ENCODE assay signal across 12 cellular contexts in genomic region chr6:24927985-24928735, GRCh38. TPM values are rescaled to one million over a fixed set of nuclear protein-coding genes. Genes with fewer than 3 reads are reported as not detected.
DNase-seq lines count a peak whose midpoint lies in the region; ATAC-seq and TF ChIP-seq lines count a peak whose summit lies in the region.
"Had no signal": no experiment of that assay in that cellular context is flagged by ENCODE, and none has a peak within 500 bp of the region (broad histone marks: within the 10 kb centered on the region; RNA-seq: fewer than 3 reads in every experiment).

No MANE protein-coding gene starts in this region.

- H3K4me1 ChIP-seq in fibroblast of lung (ENCODE audit: control insufficient read depth, extremely low read depth, insufficient read depth, low read length) (peaks cover 11% of the 10 kb centered on the region), uterus (peaks cover 8 to 22% of the 10 kb centered on the region in 2 donors), right lobe of liver (no peaks in the 10 kb centered on the region)

- H4K20me1 ChIP-seq in fibroblast of lung (ENCODE audit: control insufficient read depth, extremely low read depth, insufficient read depth, low read length): no peaks in the 10 kb centered on the region

- ATAC-seq in T-helper 17 cell: no peak
- ATAC-seq in GM19467 (IDR thresholded peaks at IDR 0.05; ENCODE audit: unreplicated experiment): no peak
- ATAC-seq in right lobe of liver: no peak

- H3K9me3 Mint-ChIP-seq in activated naive CD4-positive, alpha-beta T cell treated with anti-CD3 and anti-CD28 coated beads, Interleukin-2, amount 50 U/mL, for 24 hours: peaks cover 5% of the 10 kb centered on the region

- H3K36me3 ChIP-seq in fibroblast of lung (ENCODE audit: control insufficient read depth, insufficient read depth, low read length) (no peaks in the 10 kb centered on the region), uterus (no peaks in the 10 kb centered on the region), right lobe of liver (no peaks in the 10 kb centered on the region)
- H3K36me3 ChIP-seq: Peyer's patch, tibial nerve had no signal

- no peaks in the 10 kb centered on the region for H3K27me3 Mint-ChIP-seq in activated naive CD4-positive, alpha-beta T cell treated with anti-CD3 and anti-CD28 coated beads, Interleukin-2, amount 50 U/mL, for 24 hours
- H3K27me3 Mint-ChIP-seq in T-helper 17 cell: no peaks in the 10 kb centered on the region

- intact Hi-C loops in uterus (cut with DNase I; ENCODE audit: low total_unique reads) (no loop called here), right lobe of liver (cut with DNase I) (no loop called here)

- no peaks in the 10 kb centered on the region for H3K79me2 ChIP-seq in fibroblast of lung (ENCODE audit: control insufficient read depth, insufficient read depth, low read length)

- H2AFZ ChIP-seq in fibroblast of lung (ENCODE audit: low read length): no peak overlapping the region

- no peaks in the 10 kb centered on the region for H3K27me3 ChIP-seq in fibroblast of lung (ENCODE audit: control insufficient read depth, insufficient read depth, low read length)
- no peaks in the 10 kb centered on the region for H3K27me3 ChIP-seq in uterus
- H3K27me3 ChIP-seq in right lobe of liver: no peaks in the 10 kb centered on the region
- H3K27me3 ChIP-seq: Peyer's patch, tibial nerve had no signal

- H3K27ac Mint-ChIP-seq in activated naive CD4-positive, alpha-beta T cell treated with anti-CD3 and anti-CD28 coated beads, Interleukin-2, amount 50 U/mL, for 24 hours: peak overlapping the region; percentile 95
- H3K27ac Mint-ChIP-seq in T-helper 17 cell: peak overlapping the region; percentile 98

- H3K4me3 Mint-ChIP-seq in activated naive CD4-positive, alpha-beta T cell treated with anti-CD3 and anti-CD28 coated beads, Interleukin-2, amount 50 U/mL, for 24 hours: peak overlapping the region; percentile 95
- peak overlapping the region; percentile 98 for H3K4me3 Mint-ChIP-seq in T-helper 17 cell

- no peak for TF ChIP-seq POLR2A in uterus (IDR thresholded peaks at IDR 0.05)
- no peak for TF ChIP-seq POLR2A in right lobe of liver (IDR thresholded peaks at IDR 0.05)

- no peak for DNase-seq in activated naive CD4-positive, alpha-beta T cell (lab: John Stamatoyannopoulos, UW)
- DNase-seq in T-helper 17 cell (no peak), fibroblast of lung (ENCODE audit: low read depth in 2 of 2) (peak; percentile 81 to 84), uterus (no peak), right lobe of liver (no peak), cortex of kidney (lab: John Stamatoyannopoulos, UW) (no peak)
- DNase-seq: KBM-7, NCI-H2081, Peyer's patch had no signal

- H3K27ac ChIP-seq in fibroblast of lung (ENCODE audit: insufficient read depth, low read length) (peak overlapping the region; percentile 6), uterus (peak overlapping the region; percentile 29 to 69), right lobe of liver (no peak overlapping the region)
- H3K27ac ChIP-seq: tibial nerve had no signal

- H3K4me3 ChIP-seq in fibroblast of lung (replicated peaks in 1 of 4; ENCODE audit: control extremely low read depth in 1 of 4, insufficient read depth in 1 of 4, low read depth in 3 of 4, low read length in 4 of 4) (no peak overlapping the region), uterus (no peak overlapping the region), right lobe of liver (no peak overlapping the region)
- H3K4me3 ChIP-seq: Peyer's patch, tibial nerve had no signal

- WGBS in right lobe of liver (ENCODE audit: insufficient coverage, low coverage, low lambda C conversion rate, missing lambda C conversion rate): 56% methylated on average over 6 of the region's 6 CpGs

- no peak overlapping the region for H3K9ac ChIP-seq in fibroblast of lung (ENCODE audit: insufficient read depth, low read length)

- peaks cover 4% of the 10 kb centered on the region for H3K36me3 Mint-ChIP-seq in activated naive CD4-positive, alpha-beta T cell treated with anti-CD3 and anti-CD28 coated beads, Interleukin-2, amount 50 U/mL, for 24 hours
- H3K36me3 Mint-ChIP-seq in T-helper 17 cell (ENCODE audit: low read depth): peaks cover 11% of the 10 kb centered on the region

- TF ChIP-seq CTCF in fibroblast of lung (conservative IDR thresholded peaks at IDR 0.05 in 1 of 2, IDR thresholded peaks at IDR 0.05 in 1 of 2; ENCODE audit: low read depth in 1 of 2, low read length in 2 of 2): no peak
- TF ChIP-seq CTCF in uterus (IDR thresholded peaks at IDR 0.05): no peak
- no peak for TF ChIP-seq CTCF in right lobe of liver (IDR thresholded peaks at IDR 0.05)

- peaks cover 87% of the 10 kb centered on the region for H3K4me1 Mint-ChIP-seq in activated naive CD4-positive, alpha-beta T cell treated with anti-CD3 and anti-CD28 coated beads, Interleukin-2, amount 50 U/mL, for 24 hours
- peaks cover 61% of the 10 kb centered on the region for H3K4me1 Mint-ChIP-seq in T-helper 17 cell

- H3K4me2 ChIP-seq in fibroblast of lung (ENCODE audit: extremely low read depth, insufficient read depth, low read length): peak overlapping the region; percentile 19

- H3K9me3 ChIP-seq in T-helper 17 cell (ENCODE audit: control insufficient read depth, low read length, poor library complexity, severe bottlenecking): no peaks in the 10 kb centered on the region
- no peaks in the 10 kb centered on the region for H3K9me3 ChIP-seq in fibroblast of lung (ENCODE audit: control insufficient read depth, insufficient read depth, low read depth, low read length)
- H3K9me3 ChIP-seq in uterus: no peaks in the 10 kb centered on the region
- no peaks in the 10 kb centered on the region for H3K9me3 ChIP-seq in right lobe of liver
- H3K9me3 ChIP-seq: Peyer's patch, tibial nerve had no signal

RNA-seq across cellular contexts. Expression of gene RIPOR2, which starts 7.6 kb away (rescaled TPM):
- total RNA-seq in T-helper 17 cell (100 to 1,000 TPM; 296 to 364 TPM), fibroblast of lung (0.51 and 3.6 TPM in 2 replicates), uterus (100 to 1,000 TPM in 2 of 4 donors, 10 to 100 TPM in 2; 29.0 to 106 (median 80.4) TPM), right lobe of liver (1 to 10 TPM; 1.8 to 4.6 (median 3.5) TPM)
- polyA plus RNA-seq in fibroblast of lung: 3.3 and 3.5 TPM in 2 replicates
- polyA plus RNA-seq in fibroblast of lung (2012): 2.6 TPM in 2 replicates
- polyA minus RNA-seq in fibroblast of lung (ENCODE audit: low replicate concordance): 1.6 and 6.7 TPM in 2 replicates

Comparison
In these comparisons a context has a peak if more than half of its experiments do, and no peak if none do; other contexts are left out.
1. DNase-seq: peak in fibroblast of lung (2 of 2); none in activated naive CD4-positive, alpha-beta T cell (0 of 4), T-helper 17 cell (0 of 3), uterus (0 of 2), right lobe of liver (0 of 3) and cortex of kidney (single experiment).
2. H3K27ac ChIP-seq: peak in fibroblast of lung (single experiment) and uterus (2 of 2); none in right lobe of liver (0 of 3).